In genomic region chr3:109362823-109363222, GRCh38 we compare ENCODE assay signal across 33 cellular contexts. TPM values are rescaled to one million over a fixed set of nuclear protein-coding genes. Genes with fewer than 3 reads are reported as not detected.
"Had no signal": no experiment of that assay in that cellular context is flagged by ENCODE, and none has a peak within 500 bp of the region (broad histone marks: within the 10 kb centered on the region; RNA-seq: fewer than 3 reads in every experiment).

No MANE protein-coding gene starts in this region.

- FAIRE-seq: colon, endometrium, islet of Langerhans, keratinocyte had no signal

- H3K9me3 Mint-ChIP-seq: effector memory CD8-positive, alpha-beta T cell; endodermal cell; naive B cell had no signal

- H3K4me3 Mint-ChIP-seq: effector memory CD8-positive, alpha-beta T cell; endodermal cell; mesothelial cell of epicardium had no signal

- H3K27me3 ChIP-seq: esophagus squamous epithelium, gastrocnemius medialis, heart right ventricle had no signal

- H3K4me3 ChIP-seq: coronary artery, esophagus squamous epithelium, gastrocnemius medialis, heart right ventricle, left ventricle myocardium inferior, lower lobe of right lung, mucosa of descending colon had no signal

- DNase-seq: dermis blood vessel endothelial cell; effector CD8-positive, alpha-beta T cell; effector memory CD8-positive, alpha-beta T cell; endodermal cell; erythroblast; esophagus squamous epithelium; foreskin fibroblast; foreskin melanocyte; gastrocnemius medialis; glutamatergic neuron; head of caudate nucleus; heart right ventricle; hippocampal formation; left cardiac atrium; left ventricle myocardium inferior; lower lobe of right lung; mesenchymal stem cell; mucosa of descending colon; naive B cell had no signal

- H3K36me3 Mint-ChIP-seq: mesothelial cell of epicardium, naive B cell had no signal

- H3K9me3 ChIP-seq: esophagus squamous epithelium, gastrocnemius medialis, heart right ventricle, left ventricle myocardium inferior, lower lobe of right lung, mucosa of descending colon had no signal

- H3K27me3 Mint-ChIP-seq: effector memory CD8-positive, alpha-beta T cell; naive B cell had no signal

- H3K4me1 ChIP-seq: esophagus squamous epithelium, gastrocnemius medialis, heart right ventricle, left ventricle myocardium inferior, lower lobe of right lung had no signal

- H3K27ac ChIP-seq: coronary artery, epithelial cell of prostate, esophagus squamous epithelium, gastrocnemius medialis, heart right ventricle, left ventricle myocardium inferior, lower lobe of right lung had no signal

- ATAC-seq: effector memory CD8-positive, alpha-beta T cell; esophagus mucosa; gastrocnemius medialis; heart right ventricle; left cardiac atrium; lower lobe of right lung; mucosa of descending colon had no signal

- H3K27ac Mint-ChIP-seq: effector memory CD8-positive, alpha-beta T cell; endodermal cell; mesothelial cell of epicardium had no signal

- H3K4me1 Mint-ChIP-seq: endodermal cell, mesothelial cell of epicardium, naive B cell had no signal

RNA-seq across cellular contexts. Expression of gene DPPA4, which starts 25.5 kb away (rescaled TPM):
- total RNA-seq: dermis blood vessel endothelial cell, esophagus mucosa, esophagus squamous epithelium, gastrocnemius medialis, glomerular endothelial cell, heart right ventricle, kidney epithelial cell, left cardiac atrium, left ventricle myocardium inferior, lower leg skin, lower lobe of right lung, lung microvascular endothelial cell, mesenteric fat pad, mucosa of descending colon had no signal
- polyA plus RNA-seq: keratinocyte had no signal

RNA-seq across cellular contexts. Expression of gene DPPA2, which starts 46.5 kb away (rescaled TPM):
- total RNA-seq: dermis blood vessel endothelial cell, esophagus mucosa, esophagus squamous epithelium, gastrocnemius medialis, glomerular endothelial cell, heart right ventricle, kidney epithelial cell, left cardiac atrium, left ventricle myocardium inferior, lower leg skin, lower lobe of right lung, lung microvascular endothelial cell, mesenteric fat pad, mucosa of descending colon, myocyte had no signal
- polyA plus RNA-seq: heart right ventricle, keratinocyte had no signal
